Comparison of ENCODE assay signal across 8 cellular contexts in genomic region chr2:196160101-196160500, GRCh38. TPM values are rescaled to one million over a fixed set of nuclear protein-coding genes. Genes with fewer than 3 reads are reported as not detected.
DNase-seq lines count a peak whose midpoint lies in the region; ATAC-seq and TF ChIP-seq lines count a peak whose summit lies in the region.

No MANE protein-coding gene starts in this region.

- intact Hi-C loops in activated T-helper 1 cell treated with anti-CD3 and anti-CD28 coated beads, Interleukin-12 subunit alpha, Interleukin-12 subunit beta, Interleukin-2, Interleukin-4 antibody, amounts not matched to agents 30 ng/mL and 10 ng/mL and 1 ng/mL, durations not matched to agents 14 hours and 24 hours and 36 hours (cut with micrococcal nuclease) = loop anchor here (1.0 to 10.0 kb wide), 9 partner anchors 11 to 1275 kb away; partner anchors contain the start of genes PGAP1, SF3B1, SLC39A10 and STK17B
- intact Hi-C loops in left ventricle myocardium superior (cut with micrococcal nuclease) (no loop called here), stomach (cut with DNase I; ENCODE audit: low total_unique reads) (no loop called here)

- H3K36me3 ChIP-seq in Loucy (ENCODE audit: insufficient read depth, low read length) = peaks cover 56% of the 10 kb centered on the region
- H3K36me3 ChIP-seq in stomach = peaks cover 0 to 22% (median 13%) of the 10 kb centered on the region in 4 donors

- peaks cover 91% of the 10 kb centered on the region for H3K4me1 Mint-ChIP-seq in activated T-helper 1 cell treated with anti-CD3 and anti-CD28 coated beads, Interleukin-12 subunit alpha, Interleukin-12 subunit beta, Interleukin-2, Interleukin-4 antibody, amounts not matched to agents 30 ng/mL and 10 ng/mL and 1 ng/mL, durations not matched to agents 14 hours and 24 hours and 36 hours (ENCODE audit: low read depth)

- peak overlapping the region; percentile 93 for H3K27ac Mint-ChIP-seq in activated T-helper 1 cell treated with anti-CD3 and anti-CD28 coated beads, Interleukin-12 subunit alpha, Interleukin-12 subunit beta, Interleukin-2, Interleukin-4 antibody, amounts not matched to agents 30 ng/mL and 10 ng/mL and 1 ng/mL, durations not matched to agents 14 hours and 24 hours and 36 hours

- H3K4me1 ChIP-seq in Loucy (ENCODE audit: insufficient read depth, low read length, poor library complexity, severe bottlenecking) (peaks cover 74% of the 10 kb centered on the region), stomach (peaks cover 0 to 35% (median 2%) of the 10 kb centered on the region in 4 donors)

- WGBS in stomach, 5 donors = 7 to 28% (median 22%) methylated on average over 3 of the region's 3 CpGs

- H3K4me3 ChIP-seq in Loucy (ENCODE audit: low read length, poor library complexity, severe bottlenecking) (peak overlapping the region; percentile 66), stomach (no peak overlapping the region)

- ATAC-seq in HG02588 (IDR thresholded peaks at IDR 0.05; ENCODE audit: unreplicated experiment) = peak; percentile 82
- ATAC-seq in left ventricle myocardium superior = peak; percentile 74

- TF ChIP-seq EP300 in stomach (IDR thresholded peaks at IDR 0.05) = no peak

- no peaks in the 10 kb centered on the region for H3F3A ChIP-seq in Loucy (ENCODE audit: low read depth)

- no peaks in the 10 kb centered on the region for H3K9me2 ChIP-seq in Loucy (replicated peaks; ENCODE audit: low read depth, low read length)

- peak overlapping the region in 4 of 5 donors; percentile 47 to 75 (median 58) for H3K27ac ChIP-seq in stomach

- H2AFZ ChIP-seq in Loucy (ENCODE audit: low read length) = no peak overlapping the region

- peaks cover 96% of the 10 kb centered on the region for H3K79me2 ChIP-seq in Loucy (ENCODE audit: insufficient read depth, low read length)

- H3K4me3 Mint-ChIP-seq in activated T-helper 1 cell treated with anti-CD3 and anti-CD28 coated beads, Interleukin-12 subunit alpha, Interleukin-12 subunit beta, Interleukin-2, Interleukin-4 antibody, amounts not matched to agents 30 ng/mL and 10 ng/mL and 1 ng/mL, durations not matched to agents 14 hours and 24 hours and 36 hours = peak overlapping the region; percentile 76

- no peak for TF ChIP-seq POLR2A in stomach (IDR thresholded peaks at IDR 0.05)

- no peaks in the 10 kb centered on the region for H3K9me3 Mint-ChIP-seq in activated T-helper 1 cell treated with anti-CD3 and anti-CD28 coated beads, Interleukin-12 subunit alpha, Interleukin-12 subunit beta, Interleukin-2, Interleukin-4 antibody, amounts not matched to agents 30 ng/mL and 10 ng/mL and 1 ng/mL, durations not matched to agents 14 hours and 24 hours and 36 hours

- H3K27me3 ChIP-seq in Loucy (ENCODE audit: insufficient read depth, low read length, poor library complexity, severe bottlenecking) (no peaks in the 10 kb centered on the region), stomach (no peaks in the 10 kb centered on the region)

- H3K4me2 ChIP-seq in Loucy (ENCODE audit: low read depth, low read length, poor library complexity, severe bottlenecking) = peak overlapping the region; percentile 83

- peaks cover 63% of the 10 kb centered on the region for H3K36me3 Mint-ChIP-seq in activated T-helper 1 cell treated with anti-CD3 and anti-CD28 coated beads, Interleukin-12 subunit alpha, Interleukin-12 subunit beta, Interleukin-2, Interleukin-4 antibody, amounts not matched to agents 30 ng/mL and 10 ng/mL and 1 ng/mL, durations not matched to agents 14 hours and 24 hours and 36 hours (ENCODE audit: low read depth)

- H3K9ac ChIP-seq in Loucy (ENCODE audit: low read depth, low read length, poor library complexity, severe bottlenecking) = peak overlapping the region; percentile 43

- peak; percentile 54 for DNase-seq in activated gamma-delta T cell treated with Interleukin-2 at 50 U/mL for 16 hours
- DNase-seq in activated gamma-delta T cell (lab: John Stamatoyannopoulos, UW) = no peak
- DNase-seq in activated T-helper 1 cell treated with anti-CD3 and anti-CD28 coated beads, Interleukin-12 subunit alpha, Interleukin-12 subunit beta, Interleukin-2, Interleukin-4 antibody, amounts not matched to agents 30 ng/mL and 10 ng/mL and 1 ng/mL, durations not matched to agents 14 hours and 24 hours and 36 hours (ENCODE audit: low spot score) = peak; percentile 74
- no peak for DNase-seq in left ventricle myocardium superior
- no peak for DNase-seq in stomach
- DNase-seq in SHP77 (lab: John Stamatoyannopoulos, UW) = no peak

- no peaks in the 10 kb centered on the region for H3K9me3 ChIP-seq in Loucy (ENCODE audit: insufficient read depth, low read depth, low read length)
- no peaks in the 10 kb centered on the region for H3K9me3 ChIP-seq in stomach

- TF ChIP-seq CTCF in Loucy (conservative IDR thresholded peaks at IDR 0.05; ENCODE audit: low read length) (no peak), stomach (IDR thresholded peaks at IDR 0.05) (no peak)

- peaks cover 88% of the 10 kb centered on the region for H4K20me1 ChIP-seq in Loucy (ENCODE audit: insufficient read depth, low read length, poor library complexity, severe bottlenecking)

- H3K27me3 Mint-ChIP-seq in activated T-helper 1 cell treated with anti-CD3 and anti-CD28 coated beads, Interleukin-12 subunit alpha, Interleukin-12 subunit beta, Interleukin-2, Interleukin-4 antibody, amounts not matched to agents 30 ng/mL and 10 ng/mL and 1 ng/mL, durations not matched to agents 14 hours and 24 hours and 36 hours (ENCODE audit: insufficient read depth) = no peaks in the 10 kb centered on the region

RNA-seq across cellular contexts. Expression of gene STK17B, which starts 11.3 kb away (rescaled TPM):
- 148 and 164 TPM in 2 replicates for total RNA-seq in activated T-helper 1 cell treated with anti-CD3 and anti-CD28 coated beads, Interleukin-12 subunit alpha, Interleukin-12 subunit beta, Interleukin-2, Interleukin-4 antibody, amounts not matched to agents 30 ng/mL and 10 ng/mL and 1 ng/mL, durations not matched to agents 14 hours and 24 hours and 36 hours
- total RNA-seq in left ventricle myocardium superior (7.2 TPM), stomach (10 to 100 TPM in 4 of 5 donors, 1 to 10 TPM in 1; 9.3 to 76.4 (median 18.7) TPM)
- 1 to 10 TPM; 3.4 to 8.6 (median 7.9) TPM for polyA plus RNA-seq in stomach

Comparison
In these comparisons a context has a peak if more than half of its experiments do, and no peak if none do; other contexts are left out.
1. DNase-seq: peak in activated gamma-delta T cell treated with Interleukin-2 at 50 U/mL for 16 hours (single experiment) and activated T-helper 1 cell treated with anti-CD3 and anti-CD28 coated beads, Interleukin-12 subunit alpha, Interleukin-12 subunit beta, Interleukin-2, Interleukin-4 antibody, amounts not matched to agents 30 ng/mL and 10 ng/mL and 1 ng/mL, durations not matched to agents 14 hours and 24 hours and 36 hours (single experiment); none in activated gamma-delta T cell (single experiment), left ventricle myocardium superior (single experiment), stomach (single experiment) and SHP77 (0 of 2).